ENCODE assay signal across 4 cellular contexts in genomic region chr2:73717251-73717606, GRCh38.
TF ChIP-seq lines count a peak whose summit lies in the region.

No MANE protein-coding gene starts in this region.

TF ChIP-seq in SK-N-SH, 30 proteins besides CTCF, POLR2A, EP300 and RAD21:
- TF ChIP-seq EZH2phosphoT487 (IDR thresholded peaks at IDR 0.05; ENCODE audit: borderline replicate concordance, low read depth) (no peak), POLR2AphosphoS5 (IDR thresholded peaks at IDR 0.05; ENCODE audit: low read depth, low read length) (no peak), FOSL2 (IDR thresholded peaks at IDR 0.05; ENCODE audit: borderline replicate concordance, low read depth) (no peak), GATA2 (CRISPR knock-in tag; IDR thresholded peaks at IDR 0.05) (no peak), TAF1 (IDR thresholded peaks at IDR 0.05; ENCODE audit: borderline replicate concordance, low read depth, low read length) (no peak)

TF ChIP-seq in SK-N-SH treated with all-trans-retinoic acid at 6 μM for 48 hours, 23 proteins besides CTCF, POLR2A, EP300 and RAD21 (continues in another document):
- no peak for TF ChIP-seq ARNTL (CRISPR knock-in tag; IDR thresholded peaks at IDR 0.05; ENCODE audit: borderline replicate concordance, low read depth)
- TF ChIP-seq ZNF8 (CRISPR knock-in tag; IDR thresholded peaks at IDR 0.05), result no peak
- no peak for TF ChIP-seq BACH2 (CRISPR knock-in tag; IDR thresholded peaks at IDR 0.05; ENCODE audit: borderline replicate concordance)
- no peak for TF ChIP-seq CREB5 (CRISPR knock-in tag; IDR thresholded peaks at IDR 0.05; ENCODE audit: low read depth)
- TF ChIP-seq ISL1 (CRISPR knock-in tag; IDR thresholded peaks at IDR 0.05), result no peak
- no peak for TF ChIP-seq TSHZ2 (CRISPR knock-in tag; IDR thresholded peaks at IDR 0.05)
- no peak for TF ChIP-seq POU6F1 (CRISPR knock-in tag; IDR thresholded peaks at IDR 0.05; ENCODE audit: borderline replicate concordance, low read depth)

TF ChIP-seq in K562, 482 proteins besides CTCF, POLR2A, EP300 and RAD21:
- 0 out of 2 replicates have a peak, but pooled peaks have one; percentile 25 for TF ChIP-seq L3MBTL2 (IDR thresholded peaks at IDR 0.05)
- 0 out of 2 replicates have a peak, but pooled peaks have one; percentile 5 for TF ChIP-seq VEZF1 (CRISPR knock-in tag; IDR thresholded peaks at IDR 0.05)
- TF ChIP-seq E2F1 (CRISPR knock-in tag; IDR thresholded peaks at IDR 0.05), result no peak
- no peak for TF ChIP-seq ATF1 (CRISPR knock-in tag; IDR thresholded peaks at IDR 0.05)
- 0 out of 2 replicates have a peak, but pooled peaks have one; percentile 5 for TF ChIP-seq ATF1 (tag; IDR thresholded peaks at IDR 0.05)
- peak; percentile 34; the same call in 1 of the 2 replicates for TF ChIP-seq PKNOX1 (IDR thresholded peaks at IDR 0.05)

TF ChIP-seq in HepG2, 621 proteins besides CTCF, POLR2A, EP300 and RAD21:
- TF ChIP-seq POGZ (CRISPR knock-in tag; IDR thresholded peaks at IDR 0.05) (no peak), SALL1 (CRISPR knock-in tag; IDR thresholded peaks at IDR 0.05) (0 out of 2 replicates have a peak, but pooled peaks have one; percentile 8), ZNF501 (CRISPR knock-in tag; IDR thresholded peaks at IDR 0.05) (0 out of 2 replicates have a peak, but pooled peaks have one; percentile 43), ZNF354B (CRISPR knock-in tag; IDR thresholded peaks at IDR 0.05) (0 out of 2 replicates have a peak, but pooled peaks have one; percentile 40), ZNF564 (CRISPR knock-in tag; IDR thresholded peaks at IDR 0.05) (0 out of 2 replicates have a peak, but pooled peaks have one; percentile 37), SP2 (CRISPR knock-in tag; IDR thresholded peaks at IDR 0.05) (no peak), TBX2 (CRISPR knock-in tag; IDR thresholded peaks at IDR 0.05; ENCODE audit: borderline replicate concordance) (0 out of 2 replicates have a peak, but pooled peaks have one; percentile 29), ARID4A (CRISPR knock-in tag; IDR thresholded peaks at IDR 0.05; ENCODE audit: borderline replicate concordance) (no peak)
